8 cellular contexts compared by ENCODE assay signal in genomic region chr17:81859906-81860755, GRCh38. TPM values are rescaled to one million over a fixed set of nuclear protein-coding genes. Genes with fewer than 3 reads are reported as not detected.
DNase-seq lines count a peak whose midpoint lies in the region; ATAC-seq and TF ChIP-seq lines count a peak whose summit lies in the region.

P4HB (minus strand) TSS chr17:81860535; CDS start chr17:81860471, 64 bp downstream.

- POLR2A ChIA-PET in activated CD8-positive, alpha-beta memory T cell treated with anti-CD3 and anti-CD28 coated beads for 36 hours (lab: Charles Lee) = interaction anchor here (0.6 to 3.5 kb wide), 9 partner anchors 10 to 382 kb away, joined by 3 to 28 read pairs (median 4); partner anchors contain the start of genes ALYREF, ANAPC11, ARHGDIA and MCRIP1

- no peak for TF ChIP-seq EP300 in ovary (IDR thresholded peaks at IDR 0.05)

- H3K36me3 ChIP-seq in ovary = no peaks in the 10 kb centered on the region

- TF ChIP-seq CTCF in foreskin fibroblast (IDR thresholded peaks at IDR 0.05; ENCODE audit: low read depth, low read length) (no peak), ovary (IDR thresholded peaks at IDR 0.05) (no peak)

- intact Hi-C loops in ovary (cut with DNase I) = no loop called here

- peaks cover 12% of the 10 kb centered on the region for H3K4me1 ChIP-seq in ovary (ENCODE audit: insufficient read depth)

- peak in 1 of 2 donors; percentile 36 for DNase-seq in foreskin fibroblast
- peak in 1 of 5 donors; percentile 32 for DNase-seq in ovary
- DNase-seq in NCI-H1092 (lab: John Stamatoyannopoulos, UW) = no peak
- no peak for DNase-seq in middle frontal gyrus (ENCODE audit: extremely low spot score, low spot score)
- no peak for DNase-seq in NCI-H2029 treated with DMSO at 0.1 percent for 48 hours (lab: John Stamatoyannopoulos, UW)

- CTCF ChIA-PET in activated CD8-positive, alpha-beta memory T cell treated with anti-CD3 and anti-CD28 coated beads for 36 hours (lab: Charles Lee) = interaction anchor here (0.6 to 1.3 kb wide), 5 partner anchors 13 to 119 kb away, joined by 3 to 4 read pairs (median 3); partner anchors contain the start of gene MCRIP1

- H3K9me3 ChIP-seq in ovary = no peaks in the 10 kb centered on the region

- peak; percentile 75 for ATAC-seq in GM18505 (IDR thresholded peaks at IDR 0.05; ENCODE audit: unreplicated experiment)
- ATAC-seq in HG03025 (IDR thresholded peaks at IDR 0.05; ENCODE audit: low FRiP score, unreplicated experiment) = peak; percentile 72

- WGBS in ovary, 3 donors = 0 to 1% (median 0%) methylated on average over 32 to 95 of the region's 95 CpGs

- no peaks in the 10 kb centered on the region for H3K27me3 ChIP-seq in ovary

- H3K4me3 ChIP-seq in foreskin fibroblast (ENCODE audit: low read depth in 1 of 2, low read length in 2 of 2) (peak within 1 kb of the TSS; percentile 84 to 98), ovary (peak within 1 kb of the TSS; percentile 89)

- peak; percentile 95 for TF ChIP-seq POLR2A in GM18505 (IDR thresholded peaks at IDR 0.05; ENCODE audit: borderline replicate concordance, extremely low read depth, insufficient read depth, insufficient read length)
- peak; percentile 68 for TF ChIP-seq POLR2A in ovary (IDR thresholded peaks at IDR 0.05)

- peak within 1 kb of the TSS; percentile 74 to 94 for H3K27ac ChIP-seq in ovary

RNA-seq across cellular contexts. Expression of gene P4HB, which starts in this region (rescaled TPM):
- total RNA-seq in activated CD8-positive, alpha-beta memory T cell treated with anti-CD3 and anti-CD28 coated beads for 36 hours = 100 to 1,000 TPM; 493 to 503 TPM
- 100 to 1,000 TPM; 230 to 435 (median 312) TPM for total RNA-seq in ovary
- 1,000 to 10,000 TPM in 1 of 2 donors, 100 to 1,000 TPM in 1; 222 to 2,080 TPM for polyA plus RNA-seq in ovary
